In the genomic region with DNA sequence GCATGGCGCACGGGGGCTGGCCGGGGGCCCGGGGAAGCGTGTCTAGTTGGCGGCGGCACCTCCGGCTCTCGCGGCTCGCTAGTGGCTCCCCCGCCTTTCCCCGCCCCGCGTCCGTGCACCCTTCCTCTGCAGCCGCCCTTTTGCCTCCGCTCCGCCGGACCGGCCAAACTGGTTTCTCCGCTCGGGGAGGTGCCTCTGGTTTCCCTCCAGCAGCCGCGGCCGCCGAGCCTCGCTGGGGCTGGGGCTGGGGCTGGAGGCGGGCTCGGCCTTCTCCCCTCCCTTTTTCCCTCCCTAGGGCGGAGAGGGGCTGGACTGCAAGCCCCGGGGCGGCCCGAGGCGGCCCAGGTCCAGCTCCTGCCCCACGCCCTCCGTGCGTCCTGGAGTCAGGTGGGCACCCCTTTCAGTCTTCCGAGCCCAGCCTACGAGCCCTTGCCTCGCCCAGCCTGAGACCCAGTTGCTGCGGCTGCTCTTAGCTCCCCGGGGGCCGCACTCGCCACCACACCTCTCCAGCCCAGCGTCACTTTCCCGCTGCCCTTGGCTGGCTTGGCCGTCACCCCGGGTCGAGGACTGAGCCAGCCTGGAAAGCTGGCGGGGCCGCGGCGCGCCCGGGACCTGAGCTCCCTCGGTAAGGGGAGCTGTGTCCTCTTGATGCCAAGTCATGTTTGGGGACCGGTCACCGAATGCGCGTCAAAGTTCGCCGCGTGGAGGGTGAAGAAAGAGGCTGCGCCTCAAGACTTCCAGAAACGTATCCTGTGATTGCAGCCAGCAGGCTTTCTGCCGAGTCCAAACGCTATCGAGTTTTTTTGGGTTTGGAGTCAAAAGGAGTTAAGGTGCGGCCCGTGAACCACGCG, we compare ENCODE assay signal across 9 cellular contexts. TPM values are rescaled to one million over a fixed set of nuclear protein-coding genes. Genes with fewer than 3 reads are reported as not detected.
DNase-seq lines count a peak whose midpoint lies in the region; ATAC-seq lines count a peak whose summit lies in the region.
"Had no signal": no experiment of that assay in that cellular context is flagged by ENCODE, and none has a peak within 500 bp of the region (broad histone marks: within the 10 kb centered on the region; RNA-seq: fewer than 3 reads in every experiment).

ATP8B1 (minus strand) TSS at position 197 of the 851 bp plus-strand sequence. CDS start 71,508 bp downstream, outside the sequence.

- no peak within 1 kb of the TSS for H2BK120ac ChIP-seq in neuronal stem cell (ENCODE audit: low read depth, low read length)

- H3K4me1 ChIP-seq in HUES64 (ENCODE audit: insufficient read depth, low read length) (0 out of 2 replicates have a peak, but pooled peaks cover 5% of the 10 kb centered on the region), neuronal stem cell (ENCODE audit: control insufficient read depth in 2 of 2, insufficient read depth in 1 of 2, low read depth in 1 of 2, low read length in 2 of 2) (peaks cover 12 to 16% of the 10 kb centered on the region in 2 donors)

- H3K27me3 ChIP-seq in HUES64 (ENCODE audit: insufficient read depth, low read length) (peaks cover 69% of the 10 kb centered on the region), neuronal stem cell (ENCODE audit: control insufficient read depth in 3 of 3, insufficient read depth in 3 of 3, low read depth in 1 of 3, low read length in 3 of 3) (peaks cover 26 to 80% (median 46%) of the 10 kb centered on the region in 3 experiments)

- DNase-seq in 8988T (peak; percentile 19), glomerular endothelial cell (ENCODE audit: extremely low read depth, low read depth, low spot score) (no peak), neuronal stem cell (ENCODE audit: low spot score) (peak; percentile 47)
- DNase-seq in activated CD8-positive, alpha-beta memory T cell treated with anti-CD3 and anti-CD28 coated beads, Interleukin-2, amount 50 U/mL, for 48 hours = peak; percentile 55

- H3K4ac ChIP-seq in neuronal stem cell (ENCODE audit: low read length) = no peak within 1 kb of the TSS

- peak within 1 kb of the TSS; percentile 83 for H3K23ac ChIP-seq in neuronal stem cell (ENCODE audit: low read depth, low read length, poor library complexity)

- peak within 1 kb of the TSS; percentile 24 for H2BK5ac ChIP-seq in neuronal stem cell (ENCODE audit: low read length)

- H2BK15ac ChIP-seq in neuronal stem cell (ENCODE audit: low read length) = no peak within 1 kb of the TSS

- no peak within 1 kb of the TSS for H4K91ac ChIP-seq in neuronal stem cell (ENCODE audit: low read depth, low read length, poor library complexity)

- H3K14ac ChIP-seq in neuronal stem cell (ENCODE audit: low read length) = peak within 1 kb of the TSS; percentile 82

- H2AFZ ChIP-seq in neuronal stem cell (ENCODE audit: low read length) = peak within 1 kb of the TSS; percentile 99

- 3% methylated on average over 73 of the region's 73 CpGs for WGBS in HUES64
- no CpG with 5 or more reads among the region's 73 CpGs for WGBS in neuronal stem cell (ENCODE audit: extremely low coverage in 2 of 2, insufficient read length in 2 of 2, insufficient replicate concordance in 1 of 2), 2 donors

- H3K9ac ChIP-seq in HUES64 (ENCODE audit: low read depth, low read length) = peak within 1 kb of the TSS; percentile 45
- H3K9ac ChIP-seq in neuronal stem cell (ENCODE audit: low read depth, low read length, poor library complexity) = peak within 1 kb of the TSS; percentile 81

- H3K79me1 ChIP-seq in neuronal stem cell (ENCODE audit: low read depth, low read length) = no peaks in the 10 kb centered on the region

- H3K4me3 ChIP-seq in HUES64 (ENCODE audit: low read length) (peak within 1 kb of the TSS; percentile 67), neuronal stem cell (ENCODE audit: low read length in 2 of 2) (peak within 1 kb of the TSS; percentile 38 to 82)

- peak within 1 kb of the TSS; percentile 98 for H3K4me2 ChIP-seq in neuronal stem cell (ENCODE audit: insufficient read depth, low read length, poor library complexity, severe bottlenecking)

- H3K9me3 ChIP-seq in HUES64 (ENCODE audit: insufficient read depth, low read depth, low read length) (no peaks in the 10 kb centered on the region), neuronal stem cell (replicated peaks in 1 of 2; ENCODE audit: control insufficient read depth in 2 of 2, insufficient read depth in 1 of 2, low read depth in 1 of 2, low read length in 2 of 2) (peaks cover 0 to 8% of the 10 kb centered on the region in 2 donors)

- ATAC-seq in GM18502 (IDR thresholded peaks at IDR 0.05; ENCODE audit: poor library complexity, unreplicated experiment) (peak; percentile 58), HG02938 (IDR thresholded peaks at IDR 0.05; ENCODE audit: unreplicated experiment) (no peak), HG02763 (IDR thresholded peaks at IDR 0.05; ENCODE audit: unreplicated experiment) (no peak)

- peak within 1 kb of the TSS; percentile 46 for H2AK5ac ChIP-seq in neuronal stem cell (ENCODE audit: low read depth, low read length)

- H3K27ac ChIP-seq in HUES64 (ENCODE audit: low read depth, low read length) (no peak within 1 kb of the TSS), neuronal stem cell (replicated peaks; ENCODE audit: low read length) (no peak within 1 kb of the TSS)

- H3K36me3 ChIP-seq in HUES64 (ENCODE audit: insufficient read depth, low read length) (no peaks in the 10 kb centered on the region), neuronal stem cell (replicated peaks in 1 of 2; ENCODE audit: control insufficient read depth in 2 of 2, insufficient read depth in 2 of 2, low read length in 2 of 2) (no peaks in the 10 kb centered on the region)

- H3K18ac ChIP-seq in neuronal stem cell (ENCODE audit: low read length) = peak within 1 kb of the TSS; percentile 94

- H2BK12ac ChIP-seq in neuronal stem cell (ENCODE audit: low read length) = no peak within 1 kb of the TSS

- no peak within 1 kb of the TSS for H4K8ac ChIP-seq in neuronal stem cell (ENCODE audit: low read depth, low read length)

RNA-seq across cellular contexts. Expression of gene ATP8B1, which starts in this region (rescaled TPM):
- polyA plus RNA-seq in HUES64 (2013, experiment 1 of 2) = 0.65 TPM
- polyA plus RNA-seq in HUES64 (2013, experiment 2 of 2) = 0.32 TPM
- total RNA-seq in glomerular endothelial cell = 56.7 and 68.8 TPM in 2 replicates
- polyA plus RNA-seq in neuronal stem cell (2013, experiment 1 of 2) = 0.01 TPM
- polyA plus RNA-seq in neuronal stem cell (2013, experiment 2 of 2) = under 0.01 TPM
- total RNA-seq: mononuclear cell had no signal
